ENCODE assay signal across 16 cellular contexts in the genomic region with DNA sequence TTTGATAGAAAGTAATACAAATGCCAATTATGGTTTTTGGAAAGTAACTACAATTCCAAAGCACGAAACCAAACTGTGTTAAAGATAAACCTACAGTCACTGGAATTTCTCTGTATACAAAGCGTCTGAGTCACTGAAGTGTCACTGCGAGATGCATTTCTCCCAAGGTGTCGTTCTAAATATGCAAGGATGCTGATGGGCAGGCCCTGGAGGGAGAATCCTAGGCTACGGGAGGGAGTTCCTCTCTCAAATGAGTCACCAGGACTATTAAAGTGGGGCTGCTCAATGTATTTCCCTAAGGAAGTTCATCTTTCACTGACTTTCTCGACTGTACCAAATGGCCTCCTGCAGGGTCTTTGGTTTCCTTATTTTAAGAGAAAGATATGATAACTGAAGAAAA.
DNase-seq lines count a peak whose midpoint lies in the region; ATAC-seq, FAIRE-seq and TF ChIP-seq lines count a peak whose summit lies in the region.
"Had no signal": no experiment of that assay in that cellular context is flagged by ENCODE, and none has a peak within 500 bp of the region (broad histone marks: within the 10 kb centered on the region; RNA-seq: fewer than 3 reads in every experiment).

No MANE protein-coding gene starts in this region.

- no CpG with 5 or more reads among the region's 6 CpGs for WGBS in trophoblast cell (ENCODE audit: extremely low coverage, insufficient coverage, insufficient read length)

- no peaks in the 10 kb centered on the region for H4K20me1 ChIP-seq in endothelial cell of umbilical vein (replicated peaks; ENCODE audit: control insufficient read depth, extremely low read depth, insufficient read depth, low read length)

- H3K4me3 ChIP-seq in endothelial cell of umbilical vein (replicated peaks in 1 of 3; ENCODE audit: insufficient read depth in 1 of 3, low read depth in 1 of 3, low read length in 3 of 3) (no peak overlapping the region), trophoblast cell (ENCODE audit: low read depth, low read length) (no peak overlapping the region)
- H3K4me3 ChIP-seq: gastroesophageal sphincter, left lung, skin epidermis had no signal

- FAIRE-seq in RCC 7860 (lab: Jason Lieb, UNC): peak; percentile 91
- peak; percentile 58 for FAIRE-seq in endothelial cell of umbilical vein (lab: Jason Lieb, UNC)
- FAIRE-seq: colon had no signal

- no peak for TF ChIP-seq POLR2A in endothelial cell of umbilical vein (IDR thresholded peaks at IDR 0.05; ENCODE audit: low read depth, low read length)

- H3K4me2 ChIP-seq in endothelial cell of umbilical vein (ENCODE audit: insufficient read depth, low read length) (no peak overlapping the region), trophoblast cell (ENCODE audit: low read length) (no peak overlapping the region)

- dilution Hi-C loops in endothelial cell of umbilical vein (cut with MboI; ENCODE audit: extremely low pct_ligation_motif_present, low sequenced_read_pairs): no loop called here

- intact Hi-C loops in endothelial cell of umbilical vein (cut with micrococcal nuclease): loop anchor here (5.0 to 10.0 kb wide), 2 partner anchors 203 to 420 kb away; no protein-coding TSS in a partner anchor

- no peaks in the 10 kb centered on the region for H3K9me1 ChIP-seq in endothelial cell of umbilical vein (replicated peaks; ENCODE audit: control insufficient read depth, extremely low read depth, insufficient read depth, low read length)

- H3K27me3 ChIP-seq in endothelial cell of umbilical vein (ENCODE audit: control insufficient read depth in 2 of 2, insufficient read depth in 2 of 2, low read length in 2 of 2) (no peaks in the 10 kb centered on the region), trophoblast cell (ENCODE audit: insufficient read depth, low read length) (no peaks in the 10 kb centered on the region)
- H3K27me3 ChIP-seq: gastroesophageal sphincter, left lung had no signal

- H4K91ac ChIP-seq in trophoblast cell (ENCODE audit: low read depth, low read length): no peak overlapping the region

- H3K27ac ChIP-seq in endothelial cell of umbilical vein (ENCODE audit: insufficient read depth, low read depth, low read length) (no peak overlapping the region), trophoblast cell (ENCODE audit: low read depth, low read length) (no peak overlapping the region)
- H3K27ac ChIP-seq: gastroesophageal sphincter, left lung had no signal

- peaks cover 58% of the 10 kb centered on the region for H3K79me2 ChIP-seq in endothelial cell of umbilical vein (ENCODE audit: control insufficient read depth, insufficient read depth, low read length)
- H3K79me2 ChIP-seq in trophoblast cell (ENCODE audit: control insufficient read depth, insufficient read depth, low read length, poor library complexity): no peaks in the 10 kb centered on the region

- H3K14ac ChIP-seq in trophoblast cell (ENCODE audit: low read length): no peak overlapping the region

- no peak overlapping the region for H3K23ac ChIP-seq in trophoblast cell (ENCODE audit: low read length)

- H3K36me3 ChIP-seq in endothelial cell of umbilical vein (ENCODE audit: control insufficient read depth in 2 of 2, extremely low read depth in 1 of 2, insufficient read depth in 2 of 2, low read length in 2 of 2) (peaks cover 0 to 10% of the 10 kb centered on the region in 2 experiments), trophoblast cell (ENCODE audit: control insufficient read depth in 1 of 2, insufficient read depth in 2 of 2, low read length in 2 of 2) (no peaks in the 10 kb centered on the region)
- H3K36me3 ChIP-seq: gastroesophageal sphincter, left lung had no signal

- H2BK12ac ChIP-seq in trophoblast cell (ENCODE audit: low read length): no peak overlapping the region

- no peak overlapping the region for H4K12ac ChIP-seq in trophoblast cell (ENCODE audit: low read depth, low read length)

- no peaks in the 10 kb centered on the region for H3K79me1 ChIP-seq in trophoblast cell (ENCODE audit: low read length)

- no peak overlapping the region for H2BK120ac ChIP-seq in trophoblast cell (ENCODE audit: insufficient read depth, low read length, poor library complexity)

- H3K18ac ChIP-seq in trophoblast cell (ENCODE audit: low read length): no peak overlapping the region

- H2AK5ac ChIP-seq in trophoblast cell (ENCODE audit: low read length): no peak overlapping the region

- TF ChIP-seq CTCF in endothelial cell of umbilical vein (IDR thresholded peaks at IDR 0.05; ENCODE audit: extremely low read depth in 1 of 2, insufficient read depth in 1 of 2, low read depth in 1 of 2, low read length in 2 of 2) (no peak), GM20000 (IDR thresholded peaks at IDR 0.05; ENCODE audit: extremely low read depth, missing control alignments) (no peak)

- no peaks in the 10 kb centered on the region for H3K9me3 ChIP-seq in endothelial cell of umbilical vein (replicated peaks; ENCODE audit: control insufficient read depth, insufficient read depth, low read length)
- no peaks in the 10 kb centered on the region for H3K9me3 ChIP-seq in trophoblast cell (ENCODE audit: insufficient read depth, low read depth, low read length)
- H3K9me3 ChIP-seq: gastroesophageal sphincter, left lung had no signal

- BruUV-seq in endothelial cell of umbilical vein (replicated peaks; lab: Mats Ljungman, UMichigan): no TSS peak

- H3K4ac ChIP-seq in trophoblast cell (ENCODE audit: low read depth, low read length): no peak overlapping the region

- peaks cover 51% of the 10 kb centered on the region for H3K4me1 ChIP-seq in endothelial cell of umbilical vein (ENCODE audit: control insufficient read depth, extremely low read depth, insufficient read depth, low read length)
- no peaks in the 10 kb centered on the region for H3K4me1 ChIP-seq in trophoblast cell (ENCODE audit: control insufficient read depth in 1 of 2, insufficient read depth in 2 of 2, low read length in 2 of 2)

- no peak overlapping the region for H4K8ac ChIP-seq in trophoblast cell (ENCODE audit: low read depth, low read length)

- ATAC-seq in HG02840 (IDR thresholded peaks at IDR 0.05; ENCODE audit: low FRiP score, unreplicated experiment): no peak
- no peak for ATAC-seq in HG02763 (IDR thresholded peaks at IDR 0.05; ENCODE audit: unreplicated experiment)
- ATAC-seq: gastroesophageal sphincter, left lung had no signal

- H3K9ac ChIP-seq in endothelial cell of umbilical vein (replicated peaks; ENCODE audit: extremely low read depth, insufficient read depth, low read length): no peak overlapping the region
- no peak overlapping the region for H3K9ac ChIP-seq in trophoblast cell (ENCODE audit: low read length)

- DNase-seq in GM04503 (ENCODE audit: low read depth): peak; percentile 69
- peak; percentile 85 for DNase-seq in RCC 7860 (ENCODE audit: low spot score)
- peak; percentile 31 for DNase-seq in endothelial cell of umbilical vein (ENCODE audit: low read depth, low spot score)
- peak; percentile 77 to 85 for DNase-seq in trophoblast cell
- DNase-seq in GM20000 (ENCODE audit: low spot score): no peak
- no peak for DNase-seq in activated CD8-positive, alpha-beta memory T cell treated with anti-CD3 and anti-CD28 coated beads, Interleukin-2, amount 50 U/mL, for 4 hours
- DNase-seq: activated CD4-positive, alpha-beta memory T cell treated with anti-CD3 and anti-CD28 coated beads for 36 hours; activated gamma-delta T cell treated with Interleukin-2 at 50 U/mL for 16 hours; left lung; NCI-H1694; T-helper 2 cell had no signal

- H2BK5ac ChIP-seq in trophoblast cell (ENCODE audit: low read depth, low read length, poor library complexity): no peak overlapping the region

- no peak overlapping the region for H2AFZ ChIP-seq in endothelial cell of umbilical vein (ENCODE audit: low read depth, low read length)
- H2AFZ ChIP-seq in trophoblast cell (ENCODE audit: insufficient read depth, low read length, poor library complexity): no peak overlapping the region

- CTCF ChIA-PET in endothelial cell of umbilical vein (lab: Charles Lee): interaction anchor here (1.0 to 5.7 kb wide), 3 partner anchors 35 to 257 kb away, joined by 8 to 93 read pairs (median 72); no protein-coding TSS in a partner anchor

- POLR2A ChIA-PET in endothelial cell of umbilical vein (lab: Charles Lee): no interaction called here

TF ChIP-seq in endothelial cell of umbilical vein, 7 proteins besides CTCF, POLR2A, EP300 and RAD21:
- TF ChIP-seq GATA2 (IDR thresholded peaks at IDR 0.05; ENCODE audit: insufficient read depth, insufficient read length, low read depth, low read length) (no peak), FOS (IDR thresholded peaks at IDR 0.05; ENCODE audit: borderline replicate concordance, insufficient read depth, low read length) (peak; percentile 72)

Comparison
In these comparisons a context has a peak if more than half of its experiments do, and no peak if none do; other contexts are left out.
1. DNase-seq: peak in GM04503 (single experiment), RCC 7860 (single experiment), endothelial cell of umbilical vein (single experiment) and trophoblast cell (2 of 2); none in GM20000 (single experiment) and activated CD8-positive, alpha-beta memory T cell treated with anti-CD3 and anti-CD28 coated beads, Interleukin-2, amount 50 U/mL, for 4 hours (single experiment).